In the genomic region with DNA sequence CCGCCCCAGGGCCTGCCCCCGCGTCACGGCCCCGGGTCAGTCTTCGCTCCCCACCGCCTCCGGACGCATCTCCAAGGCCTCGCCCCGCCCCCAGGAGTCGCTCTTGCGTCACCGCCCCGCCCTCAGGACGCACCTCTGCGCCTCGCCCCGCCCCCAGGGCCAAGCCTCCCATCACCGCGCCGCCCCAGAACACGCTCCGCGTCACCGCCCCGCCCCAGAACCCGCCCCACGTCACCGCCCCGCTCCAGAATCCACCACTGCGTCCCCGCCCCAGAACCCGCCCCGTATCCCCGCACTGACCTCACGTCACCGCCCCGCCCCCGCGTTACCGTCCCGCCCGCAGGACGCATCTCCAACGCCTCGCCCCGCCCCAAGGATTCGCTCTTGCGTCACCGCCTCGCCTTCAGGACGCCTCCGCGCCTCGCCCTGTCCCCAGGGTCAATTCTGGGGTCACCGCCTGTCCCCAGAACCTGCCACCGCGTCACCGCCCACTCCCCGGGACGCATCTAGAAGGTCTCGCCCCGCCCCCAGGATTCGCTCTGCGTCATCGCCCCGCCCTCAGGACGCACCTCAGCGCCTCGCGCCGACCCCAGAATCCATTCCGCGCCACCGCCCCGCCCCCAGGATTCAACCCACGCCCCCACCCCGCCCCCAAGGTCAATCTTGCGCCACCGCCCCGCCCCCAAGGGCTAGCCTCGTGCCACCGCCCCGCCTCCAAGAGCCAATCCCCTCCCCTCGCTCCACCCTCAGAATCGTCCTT, we compare ENCODE assay signal across 8 cellular contexts. TPM values are rescaled to one million over a fixed set of nuclear protein-coding genes. Genes with fewer than 3 reads are reported as not detected.
A peak's percentile ranks its signal among the peaks of the same experiment; 100 is the strongest.
DNase-seq lines count a peak whose midpoint lies in the region; ATAC-seq, FAIRE-seq and TF ChIP-seq lines count a peak whose summit lies in the region.

No MANE protein-coding gene starts in this region.

- H3K27ac ChIP-seq in upper lobe of right lung: peak overlapping the region; percentile 94

- no peaks in the 10 kb centered on the region for H3K27me3 Mint-ChIP-seq in progenitor cell of endocrine pancreas

- peaks cover 1% of the 10 kb centered on the region for H3K36me3 Mint-ChIP-seq in progenitor cell of endocrine pancreas (ENCODE audit: insufficient read depth)

- peak overlapping the region; percentile 75 for H3K4me3 ChIP-seq in upper lobe of right lung

- peak overlapping the region; percentile 100 for H3K27ac Mint-ChIP-seq in progenitor cell of endocrine pancreas

- H3K36me3 ChIP-seq in upper lobe of right lung: peaks cover 3% of the 10 kb centered on the region

- H3K9me3 ChIP-seq in upper lobe of right lung: no peaks in the 10 kb centered on the region

- peaks cover 27% of the 10 kb centered on the region for H3K4me1 ChIP-seq in upper lobe of right lung

- H3K27me3 ChIP-seq in upper lobe of right lung: no peaks in the 10 kb centered on the region

- peak overlapping the region; percentile 93 for H3K4me3 Mint-ChIP-seq in progenitor cell of endocrine pancreas (ENCODE audit: low read depth)

- ATAC-seq in HG02870 (IDR thresholded peaks at IDR 0.05; ENCODE audit: unreplicated experiment) (peak; percentile 38), left cardiac atrium (peak; percentile 72 to 78), upper lobe of right lung (peak; percentile 80)

- peak; percentile 87 for DNase-seq in GM12892 (ENCODE audit: insufficient read length)
- DNase-seq in NCI-H146 treated with DMSO at 0.1 percent for 48 hours (lab: John Stamatoyannopoulos, UW; ENCODE audit: unreplicated experiment): peak; percentile 88
- peak; percentile 98 to 100 (median 100) for DNase-seq in T-helper 1 cell
- DNase-seq in amniotic stem cell (lab: John Stamatoyannopoulos, UW): peak; percentile 98
- peak; percentile 100 for DNase-seq in left cardiac atrium
- peak; percentile 100 for DNase-seq in progenitor cell of endocrine pancreas (ENCODE audit: low spot score, unreplicated experiment)
- peak; percentile 99 for DNase-seq in upper lobe of right lung

- peak; percentile 96 for FAIRE-seq in GM12892 (lab: Jason Lieb, UNC)

- H3K4me1 Mint-ChIP-seq in progenitor cell of endocrine pancreas (ENCODE audit: low read depth): peaks cover 35% of the 10 kb centered on the region

- no peak for TF ChIP-seq POLR2A in GM12892 (IDR thresholded peaks at IDR 0.05; ENCODE audit: low read depth, low read length)

- intact Hi-C loops in left cardiac atrium (cut with DNase I) (no loop called here), upper lobe of right lung (cut with DNase I) (no loop called here)

- no peaks in the 10 kb centered on the region for H3K9me3 Mint-ChIP-seq in progenitor cell of endocrine pancreas (ENCODE audit: low read depth)

- TF ChIP-seq CTCF in progenitor cell of endocrine pancreas (IDR thresholded peaks at IDR 0.05; ENCODE audit: unreplicated experiment) (no peak), upper lobe of right lung (IDR thresholded peaks at IDR 0.05) (no peak)

RNA-seq across cellular contexts. Expression of gene CASP9, which starts 0.4 kb away (rescaled TPM):
- polyA plus RNA-seq in GM12892 (2012; ENCODE audit: missing spikeins): 4.3 TPM
- total RNA-seq in left cardiac atrium: 1 to 10 TPM; 8.5 to 9.8 TPM
- 24.9 and 25.2 TPM in 2 replicates for total RNA-seq in progenitor cell of endocrine pancreas
- 11.7 TPM for total RNA-seq in upper lobe of right lung

RNA-seq across cellular contexts. Expression of gene DNAJC16, which starts 2.2 kb away (rescaled TPM):
- polyA plus RNA-seq in GM12892 (2012; ENCODE audit: missing spikeins): 6.6 TPM
- total RNA-seq in left cardiac atrium (10 to 100 TPM; 17.1 to 17.7 TPM), progenitor cell of endocrine pancreas (34.9 and 37.7 TPM in 2 replicates), upper lobe of right lung (23.5 TPM)

RNA-seq across cellular contexts. Expression of gene CELA2B, which starts 48.6 kb away (rescaled TPM):
- polyA plus RNA-seq in GM12892 (2012; ENCODE audit: missing spikeins): not detected
- total RNA-seq in left cardiac atrium: not detected
- total RNA-seq in progenitor cell of endocrine pancreas: not detected in 2 replicates
- total RNA-seq in upper lobe of right lung: not detected

Comparison
In these comparisons a context has a peak if more than half of its experiments do, and no peak if none do; other contexts are left out.
1. Peak in every context shown above with its lines: DNase-seq, ATAC-seq, H3K4me3 ChIP-seq and H3K27ac ChIP-seq.